In genomic region chr9:131436865-131437271, GRCh38 we compare ENCODE assay signal across 1 cellular context.
A peak's percentile ranks its signal among the peaks of the same experiment; 100 is the strongest.
TF ChIP-seq lines count a peak whose summit lies in the region.

No MANE protein-coding gene starts in this region.

TF ChIP-seq in H1, 55 proteins besides CTCF, POLR2A, EP300 and RAD21:
- TF ChIP-seq POU5F1 (IDR thresholded peaks at IDR 0.05; ENCODE audit: low read depth, low read length) (no peak), RBBP5 (IDR thresholded peaks at IDR 0.05; ENCODE audit: borderline replicate concordance, low read depth, low read length) (no peak), ATF3 (IDR thresholded peaks at IDR 0.05; ENCODE audit: insufficient read depth, low read depth, low read length) (0 out of 2 replicates have a peak, but pooled peaks have one; percentile 20), YY1 (IDR thresholded peaks at IDR 0.05; ENCODE audit: low read depth, low read length) (no peak), RFX5 (IDR thresholded peaks at IDR 0.05; ENCODE audit: borderline replicate concordance, low read depth, low read length) (no peak), CHD1 (IDR thresholded peaks at IDR 0.05; ENCODE audit: low read depth, low read length) (no peak), GTF2F1 (IDR thresholded peaks at IDR 0.05; ENCODE audit: borderline replicate concordance, low read depth, low read length) (no peak), SIRT6 (IDR thresholded peaks at IDR 0.05; ENCODE audit: low read length) (no peak), USF2 (IDR thresholded peaks at IDR 0.05; ENCODE audit: low read length) (peak; percentile 85), CREB1 (IDR thresholded peaks at IDR 0.05) (no peak), TCF12 (IDR thresholded peaks at IDR 0.05; ENCODE audit: low read depth, low read length) (peak; percentile 29; the same call in 1 of the 2 replicates), BRCA1 (IDR thresholded peaks at IDR 0.05; ENCODE audit: low read depth, low read length) (no peak), EGR1 (IDR thresholded peaks at IDR 0.05; ENCODE audit: borderline replicate concordance, low read depth, low read length) (no peak), SIN3A (conservative IDR thresholded peaks at IDR 0.05 in 1 of 2, IDR thresholded peaks at IDR 0.05 in 1 of 2; ENCODE audit: low read depth in 1 of 2, low read length in 2 of 2) (0 out of 4 replicates have a peak, but pooled peaks of 1 of the 2 experiments have one; percentile 51), TBP (IDR thresholded peaks at IDR 0.05; ENCODE audit: low read depth, low read length) (no peak), NANOG (IDR thresholded peaks at IDR 0.05; ENCODE audit: insufficient read depth, low read depth, low read length, poor library complexity, severe bottlenecking) (peak; percentile 43), ASH2L (IDR thresholded peaks at IDR 0.05; ENCODE audit: low read length) (peak; percentile 51)
